8 cellular contexts compared by ENCODE assay signal in genomic region chr2:219073413-219074129, GRCh38. TPM values are rescaled to one million over a fixed set of nuclear protein-coding genes. Genes with fewer than 3 reads are reported as not detected.
A peak's percentile ranks its signal among the peaks of the same experiment; 100 is the strongest.
DNase-seq lines count a peak whose midpoint lies in the region; ATAC-seq and TF ChIP-seq lines count a peak whose summit lies in the region.

No MANE protein-coding gene starts in this region.

- POLR2A ChIA-PET in SK-N-SH (lab: Yijun Ruan, JAX) = no interaction called here

- H3F3A ChIP-seq in SK-N-SH (replicated peaks; ENCODE audit: insufficient read depth) = no peaks in the 10 kb centered on the region

- no peak for TF ChIP-seq POLR2A in gastrocnemius medialis (IDR thresholded peaks at IDR 0.05)

- no peaks in the 10 kb centered on the region for H3K79me2 ChIP-seq in SK-N-SH (ENCODE audit: insufficient read depth)

- CTCF ChIA-PET in SK-N-SH (lab: Yijun Ruan, JAX) = interaction anchor here (0.7 to 9.4 kb wide), 26 partner anchors 8 to 93 kb away, joined by 3 to 99 read pairs (median 5); partner anchors contain the start of genes IHH and NHEJ1

- no peaks in the 10 kb centered on the region for H3K9me3 ChIP-seq in SK-N-SH
- no peaks in the 10 kb centered on the region for H3K9me3 ChIP-seq in gastrocnemius medialis

- H3K4me2 ChIP-seq in SK-N-SH = no peak overlapping the region

- intact Hi-C loops in gastrocnemius medialis (cut with DNase I; ENCODE audit: low total_unique reads) = no loop called here

- TF ChIP-seq EP300 in SK-N-SH (IDR thresholded peaks at IDR 0.05; ENCODE audit: borderline replicate concordance in 1 of 2, low read depth in 1 of 2, low read length in 1 of 2) = no peak

- H3K9me3 Mint-ChIP-seq in activated T-cell treated with anti-CD3 and anti-CD28 coated beads, Interleukin-2, amount 50 U/mL, for 72 hours = no peaks in the 10 kb centered on the region
- H3K9me3 Mint-ChIP-seq in activated T-cell treated with anti-CD3 and anti-CD28 coated beads, Interleukin-2, amount 50 U/mL, for 4 hours = no peaks in the 10 kb centered on the region

- TF ChIP-seq RAD21 in SK-N-SH (IDR thresholded peaks at IDR 0.05; ENCODE audit: low read length) = peak; percentile 59

- H3K27ac Mint-ChIP-seq in activated T-cell treated with anti-CD3 and anti-CD28 coated beads, Interleukin-2, amount 50 U/mL, for 72 hours = no peak overlapping the region

- no peaks in the 10 kb centered on the region for H3K4me1 Mint-ChIP-seq in activated T-cell treated with anti-CD3 and anti-CD28 coated beads, Interleukin-2, amount 50 U/mL, for 72 hours (ENCODE audit: low read depth)
- H3K4me1 Mint-ChIP-seq in activated T-cell treated with anti-CD3 and anti-CD28 coated beads, Interleukin-2, amount 50 U/mL, for 4 hours (ENCODE audit: low read depth) = no peaks in the 10 kb centered on the region

- TF ChIP-seq CTCF in SK-N-SH (IDR thresholded peaks at IDR 0.05) (peak; percentile 63), foreskin keratinocyte (conservative IDR thresholded peaks at IDR 0.05) (peak; percentile 69), gastrocnemius medialis (IDR thresholded peaks at IDR 0.05 in 4 of 5, conservative IDR thresholded peaks at IDR 0.05 in 1 of 5) (peak in 4 of 5 experiments; percentile 19 to 55 (median 25))

- no peaks in the 10 kb centered on the region for H3K36me3 Mint-ChIP-seq in activated T-cell treated with anti-CD3 and anti-CD28 coated beads, Interleukin-2, amount 50 U/mL, for 72 hours (ENCODE audit: insufficient read depth in 2 of 2)
- peaks cover 33% of the 10 kb centered on the region for H3K36me3 Mint-ChIP-seq in activated T-cell treated with anti-CD3 and anti-CD28 coated beads, Interleukin-2, amount 50 U/mL, for 4 hours (ENCODE audit: insufficient read depth)

- H3K27ac ChIP-seq in SK-N-SH (ENCODE audit: low read depth in 2 of 2, low read length in 1 of 2) (no peak overlapping the region), foreskin keratinocyte (no peak overlapping the region), gastrocnemius medialis (no peak overlapping the region)

- H3K36me3 ChIP-seq in SK-N-SH (replicated peaks in 1 of 2; ENCODE audit: control insufficient read depth in 1 of 2, insufficient read depth in 2 of 2, low read length in 1 of 2) = peaks cover 6 to 28% of the 10 kb centered on the region in 2 experiments
- H3K36me3 ChIP-seq in gastrocnemius medialis = peaks cover 0 to 43% of the 10 kb centered on the region in 2 donors

- H3K4me1 ChIP-seq in SK-N-SH (ENCODE audit: control insufficient read depth in 1 of 2, insufficient read depth in 2 of 2, low read depth in 1 of 2, low read length in 1 of 2) = no peaks in the 10 kb centered on the region
- H3K4me1 ChIP-seq in foreskin keratinocyte = no peaks in the 10 kb centered on the region
- no peaks in the 10 kb centered on the region for H3K4me1 ChIP-seq in gastrocnemius medialis

- no peaks in the 10 kb centered on the region for H3K9me2 ChIP-seq in SK-N-SH

- H3K4me3 Mint-ChIP-seq in activated T-cell treated with anti-CD3 and anti-CD28 coated beads, Interleukin-2, amount 50 U/mL, for 72 hours = no peak overlapping the region
- H3K4me3 Mint-ChIP-seq in activated T-cell treated with anti-CD3 and anti-CD28 coated beads, Interleukin-2, amount 50 U/mL, for 4 hours = no peak overlapping the region

- H3K27me3 ChIP-seq in SK-N-SH (ENCODE audit: insufficient read depth) (no peaks in the 10 kb centered on the region), foreskin keratinocyte (no peaks in the 10 kb centered on the region), gastrocnemius medialis (no peaks in the 10 kb centered on the region)

- ATAC-seq in activated T-cell treated with anti-CD3 and anti-CD28 coated beads, Interleukin-2, amount 50 U/mL, for 72 hours (replicated peaks in 1 of 2) = no peak
- ATAC-seq in activated T-cell treated with anti-CD3 and anti-CD28 coated beads, Interleukin-2, amount 50 U/mL, for 4 hours = no peak
- no peak for ATAC-seq in foreskin keratinocyte
- ATAC-seq in gastrocnemius medialis = no peak
- no peak for ATAC-seq in GM18519 (IDR thresholded peaks at IDR 0.05; ENCODE audit: low FRiP score, unreplicated experiment)

- H3K27me3 Mint-ChIP-seq in activated T-cell treated with anti-CD3 and anti-CD28 coated beads, Interleukin-2, amount 50 U/mL, for 72 hours (ENCODE audit: low read depth) = no peaks in the 10 kb centered on the region
- no peaks in the 10 kb centered on the region for H3K27me3 Mint-ChIP-seq in activated T-cell treated with anti-CD3 and anti-CD28 coated beads, Interleukin-2, amount 50 U/mL, for 4 hours (ENCODE audit: low read depth)

- H3K4me3 ChIP-seq in SK-N-SH (ENCODE audit: low read depth in 2 of 2, low read length in 1 of 2) (no peak overlapping the region), gastrocnemius medialis (no peak overlapping the region)

- peak; percentile 14 to 25 for DNase-seq in activated T-cell treated with anti-CD3 and anti-CD28 coated beads, Interleukin-2, amount 50 U/mL, for 72 hours
- no peak for DNase-seq in activated T-cell treated with anti-CD3 and anti-CD28 coated beads, Interleukin-2, amount 50 U/mL, for 4 hours
- DNase-seq in M059J (ENCODE audit: low read depth) = peak; percentile 54
- peak; percentile 68 for DNase-seq in SK-N-SH
- DNase-seq in foreskin keratinocyte = peak in 1 of 2 donors; percentile 25
- DNase-seq in gastrocnemius medialis = no peak
- no peak for DNase-seq in stimulated activated CD4-positive, alpha-beta T cell treated with anti-CD3 and anti-CD28 coated beads, Interleukin-12 subunit alpha, Interleukin-12 subunit beta, amount 100 ng/mL, for 4 hours

- in situ Hi-C loops in gastrocnemius medialis (cut with MboI; ENCODE audit: low sequenced_read_pairs in 4 of 4) = loop anchor here in 1 of 4 donors (25.0 kb wide), 1 partner anchor 239 kb away; the partner anchor contains the start of gene PTPRN

- H4K20me1 ChIP-seq in SK-N-SH (ENCODE audit: insufficient read depth) = no peaks in the 10 kb centered on the region

- H3K9ac ChIP-seq in SK-N-SH = no peak overlapping the region

- H2AFZ ChIP-seq in SK-N-SH (ENCODE audit: low read depth) = no peak overlapping the region

- 77% methylated on average over 14 of the region's 14 CpGs for WGBS in SK-N-SH (ENCODE audit: low lambda C conversion rate)

TF ChIP-seq in SK-N-SH, 30 proteins besides CTCF, POLR2A, EP300 and RAD21:
- TF ChIP-seq SMC3 (IDR thresholded peaks at IDR 0.05; ENCODE audit: low read depth, low read length) (peak; percentile 49), FOXM1 (IDR thresholded peaks at IDR 0.05; ENCODE audit: low read depth) (no peak)

RNA-seq across cellular contexts. Expression of gene IHH, which starts 12.8 kb away (rescaled TPM):
- under 1 TPM; 0.12 to 0.14 TPM for total RNA-seq in activated T-cell treated with anti-CD3 and anti-CD28 coated beads, Interleukin-2, amount 50 U/mL, for 72 hours
- total RNA-seq in activated T-cell treated with anti-CD3 and anti-CD28 coated beads, Interleukin-2, amount 50 U/mL, for 4 hours = under 1 TPM in 1 of 3 donors, not detected in 2; 0.28 TPM
- total RNA-seq in M059J (2014; rRNA removed; shearing (Covaris generic)) = not detected in 2 replicates
- polyA plus RNA-seq in SK-N-SH (2012; rRNA removed) (0.03 TPM in 1 of 2 replicates, not detected in the other), foreskin keratinocyte (0.04 TPM in 1 of 2 replicates, not detected in the other)
- polyA plus RNA-seq in SK-N-SH (2012; cell fraction: cytosol; rRNA removed) = 0.01 TPM in 1 of 2 replicates, not detected in the other
- 0.26 and 0.28 TPM in 2 replicates for polyA plus RNA-seq in SK-N-SH (2012; cell fraction: nucleus; rRNA removed)
- total RNA-seq in foreskin keratinocyte (not detected in 2 replicates), gastrocnemius medialis (under 1 TPM in 1 of 4 donors, not detected in 3; 0.27 TPM)

RNA-seq across cellular contexts. Expression of gene CFAP65, which starts 32.3 kb away (rescaled TPM):
- not detected for total RNA-seq in activated T-cell treated with anti-CD3 and anti-CD28 coated beads, Interleukin-2, amount 50 U/mL, for 72 hours
- not detected for total RNA-seq in activated T-cell treated with anti-CD3 and anti-CD28 coated beads, Interleukin-2, amount 50 U/mL, for 4 hours
- not detected in 2 replicates for total RNA-seq in M059J (2014; rRNA removed; shearing (Covaris generic))
- polyA plus RNA-seq in SK-N-SH (2012; rRNA removed) = 0.95 and 1.7 TPM in 2 replicates
- 0.42 and 0.73 TPM in 2 replicates for polyA plus RNA-seq in SK-N-SH (2012; cell fraction: cytosol; rRNA removed)
- polyA plus RNA-seq in SK-N-SH (2012; cell fraction: nucleus; rRNA removed) = 1.8 and 1.9 TPM in 2 replicates
- total RNA-seq in foreskin keratinocyte = not detected in 2 replicates
- polyA plus RNA-seq in foreskin keratinocyte = not detected in 2 replicates
- under 1 TPM in 1 of 4 donors, not detected in 3; 0.09 TPM for total RNA-seq in gastrocnemius medialis

Comparison
In these comparisons a context has a peak if more than half of its experiments do, and no peak if none do; other contexts are left out.
1. DNase-seq: peak in activated T-cell treated with anti-CD3 and anti-CD28 coated beads, Interleukin-2, amount 50 U/mL, for 72 hours (2 of 2), M059J (single experiment) and SK-N-SH (single experiment); none in activated T-cell treated with anti-CD3 and anti-CD28 coated beads, Interleukin-2, amount 50 U/mL, for 4 hours (single experiment), gastrocnemius medialis (0 of 2) and stimulated activated CD4-positive, alpha-beta T cell treated with anti-CD3 and anti-CD28 coated beads, Interleukin-12 subunit alpha, Interleukin-12 subunit beta, amount 100 ng/mL, for 4 hours (single experiment).
2. Peak in every context shown above with its lines, with median percentiles within 50 percentile points of each other: CTCF ChIP-seq.